11 cellular contexts compared by ENCODE assay signal in the genomic region with DNA sequence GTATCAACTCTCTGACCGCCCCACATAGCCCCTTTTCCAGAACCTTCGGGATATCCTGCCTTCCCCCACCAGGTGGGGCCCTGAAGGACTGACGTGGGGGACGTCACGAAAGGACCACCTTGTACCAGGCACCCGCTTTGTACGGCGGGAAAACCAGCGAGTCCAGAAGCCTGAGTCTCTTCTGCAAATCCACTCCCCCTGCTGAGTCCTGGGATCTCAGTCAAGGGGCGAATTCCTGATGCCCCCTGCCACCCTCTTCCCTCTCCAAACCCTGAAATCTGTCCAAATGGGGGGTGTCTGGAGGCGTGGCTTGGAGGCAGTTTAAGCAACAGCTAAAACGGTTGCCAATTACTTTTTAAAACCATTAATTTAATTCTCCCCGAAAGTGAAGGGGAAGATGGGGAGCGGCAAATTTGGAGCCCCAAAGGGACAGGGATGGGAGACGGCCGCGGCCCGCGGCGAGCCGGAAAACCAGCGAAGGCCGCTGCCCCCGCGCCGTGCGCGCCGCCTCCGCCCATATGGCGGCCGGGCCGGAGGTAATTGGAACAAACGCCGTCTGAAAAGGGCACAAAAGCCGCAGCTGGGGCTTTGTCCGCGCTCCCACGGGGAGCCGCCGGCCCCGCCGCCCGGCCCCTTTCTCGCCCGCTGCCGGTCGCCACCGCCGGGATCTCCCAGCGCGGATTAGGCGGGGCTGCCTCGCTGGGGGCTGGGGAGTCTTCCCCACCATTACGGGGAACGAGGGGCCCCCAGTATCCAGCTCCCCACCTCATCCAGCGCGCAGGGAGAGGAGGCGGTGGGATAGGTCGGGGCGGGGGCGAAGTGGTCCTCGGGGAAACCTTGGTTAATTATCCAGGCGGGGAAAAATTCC. TPM values are rescaled to one million over a fixed set of nuclear protein-coding genes. Genes with fewer than 3 reads are reported as not detected.
A peak's percentile ranks its signal among the peaks of the same experiment; 100 is the strongest.
DNase-seq lines count a peak whose midpoint lies in the region; ATAC-seq and TF ChIP-seq lines count a peak whose summit lies in the region.
"Had no signal": no experiment of that assay in that cellular context is flagged by ENCODE, and none has a peak within 500 bp of the region (broad histone marks: within the 10 kb centered on the region; RNA-seq: fewer than 3 reads in every experiment).

No MANE protein-coding gene starts in this region.

- TF ChIP-seq EP300 in stomach (IDR thresholded peaks at IDR 0.05) = no peak

- H3K4me1 ChIP-seq in heart left ventricle (peaks cover 0 to 57% (median 39%) of the 10 kb centered on the region in 12 donors), iPS-15b (ENCODE audit: control insufficient read depth, insufficient read depth, low read length) (peaks cover 14% of the 10 kb centered on the region), stomach (peaks cover 47 to 62% (median 56%) of the 10 kb centered on the region in 4 donors)

- H3K36me3 ChIP-seq in heart left ventricle (no peaks in the 10 kb centered on the region), iPS-15b (ENCODE audit: control insufficient read depth, insufficient read depth, low read length) (peaks cover 2% of the 10 kb centered on the region), stomach (no peaks in the 10 kb centered on the region)
- H3K36me3 ChIP-seq: left lung, sigmoid colon had no signal

- DNase-seq in heart left ventricle (no peak), cardiac septum (ENCODE audit: low spot score) (no peak), RPMI8226 (peak; percentile 48), stomach (no peak), kidney tubule cell (ENCODE audit: low spot score) (no peak)
- DNase-seq in activated CD4-positive, alpha-beta T cell treated with anti-CD3 and anti-CD28 coated beads, Interleukin-2, amount 50 U/mL, for 48 hours = no peak
- no peak for DNase-seq in activated naive CD4-positive, alpha-beta T cell (lab: John Stamatoyannopoulos, UW)
- DNase-seq: sigmoid colon had no signal

- H3K9me3 ChIP-seq in heart left ventricle (no peaks in the 10 kb centered on the region), iPS-15b (ENCODE audit: control insufficient read depth, insufficient read depth, low read length) (no peaks in the 10 kb centered on the region), stomach (no peaks in the 10 kb centered on the region)
- H3K9me3 ChIP-seq: left lung, sigmoid colon had no signal

- peak overlapping the region in 9 of 12 donors; percentile 5 to 35 (median 24) for H3K4me3 ChIP-seq in heart left ventricle
- peak overlapping the region; percentile 62 for H3K4me3 ChIP-seq in iPS-15b (ENCODE audit: low read depth, low read length)
- peak overlapping the region in 3 of 4 donors; percentile 22 to 34 (median 29) for H3K4me3 ChIP-seq in stomach
- H3K4me3 ChIP-seq: left lung had no signal

- intact Hi-C loops in heart left ventricle (cut with DNase I) = loop anchor here in 2 of 10 donors (5.0 kb wide), 1 partner anchor 447 kb away; no protein-coding TSS in a partner anchor
- intact Hi-C loops in cardiac septum (cut with DNase I) = no loop called here
- intact Hi-C loops in stomach (cut with DNase I; ENCODE audit: low total_unique reads) = loop anchor here (10.0 kb wide), 1 partner anchor 450 kb away; no protein-coding TSS in a partner anchor

- TF ChIP-seq POLR2A in heart left ventricle (IDR thresholded peaks at IDR 0.05) = no peak
- no peak for TF ChIP-seq POLR2A in stomach (IDR thresholded peaks at IDR 0.05)

- TF ChIP-seq CTCF in heart left ventricle (IDR thresholded peaks at IDR 0.05) (no peak), stomach (IDR thresholded peaks at IDR 0.05) (no peak)

- peaks cover 71 to 98% (median 90%) of the 10 kb centered on the region in 9 donors for H3K27me3 ChIP-seq in heart left ventricle
- H3K27me3 ChIP-seq in iPS-15b (ENCODE audit: control insufficient read depth, insufficient read depth, low read length) = peaks cover 97% of the 10 kb centered on the region
- H3K27me3 ChIP-seq in stomach = peaks cover 28 to 99% (median 90%) of the 10 kb centered on the region in 3 donors

- H3K27ac ChIP-seq in heart left ventricle = no peak overlapping the region
- no peak overlapping the region for H3K27ac ChIP-seq in stomach
- H3K27ac ChIP-seq: left lung, sigmoid colon had no signal

- WGBS in heart left ventricle, 4 donors = 1 to 9% (median 2%) methylated on average over 48 to 64 of the region's 64 CpGs
- WGBS in stomach, 5 donors = 1 to 3% (median 3%) methylated on average over 43 to 64 of the region's 64 CpGs

- no peak overlapping the region for H3K9ac ChIP-seq in iPS-15b (ENCODE audit: low read depth, low read length)

- no peak for ATAC-seq in heart left ventricle
- ATAC-seq: left lung had no signal

RNA-seq across cellular contexts. Expression of a gene that starts 6.6 kb away (rescaled TPM):
- total RNA-seq in heart left ventricle (not detected), cardiac septum (not detected), stomach (under 1 TPM in 2 of 5 donors, not detected in 3; 0.29 to 0.45 TPM)
- polyA plus RNA-seq in heart left ventricle (not detected), stomach (1 to 10 TPM in 1 of 3 donors, under 1 TPM in 2; 0.43 to 1.4 (median 0.61) TPM)
- total RNA-seq: fibroblast of lung, left lung, sigmoid colon had no signal
- polyA plus RNA-seq: fibroblast of lung, sigmoid colon had no signal

RNA-seq across cellular contexts. Expression of a gene that starts 42.9 kb away (rescaled TPM):
- total RNA-seq in heart left ventricle = 10 to 100 TPM in 4 of 9 donors, 1 to 10 TPM in 5; 2.6 to 21.0 (median 7.9) TPM
- polyA plus RNA-seq in heart left ventricle = 1 to 10 TPM; 2.5 to 3.3 TPM
- 11.5 TPM for total RNA-seq in cardiac septum
- total RNA-seq in stomach = 10 to 100 TPM in 2 of 5 donors, 1 to 10 TPM in 1, not detected in 2; 5.9 to 27.2 (median 16.2) TPM
- polyA plus RNA-seq in stomach = 10 to 100 TPM; 11.8 to 19.6 (median 13.9) TPM
